8 cellular contexts compared by ENCODE assay signal in the genomic region with DNA sequence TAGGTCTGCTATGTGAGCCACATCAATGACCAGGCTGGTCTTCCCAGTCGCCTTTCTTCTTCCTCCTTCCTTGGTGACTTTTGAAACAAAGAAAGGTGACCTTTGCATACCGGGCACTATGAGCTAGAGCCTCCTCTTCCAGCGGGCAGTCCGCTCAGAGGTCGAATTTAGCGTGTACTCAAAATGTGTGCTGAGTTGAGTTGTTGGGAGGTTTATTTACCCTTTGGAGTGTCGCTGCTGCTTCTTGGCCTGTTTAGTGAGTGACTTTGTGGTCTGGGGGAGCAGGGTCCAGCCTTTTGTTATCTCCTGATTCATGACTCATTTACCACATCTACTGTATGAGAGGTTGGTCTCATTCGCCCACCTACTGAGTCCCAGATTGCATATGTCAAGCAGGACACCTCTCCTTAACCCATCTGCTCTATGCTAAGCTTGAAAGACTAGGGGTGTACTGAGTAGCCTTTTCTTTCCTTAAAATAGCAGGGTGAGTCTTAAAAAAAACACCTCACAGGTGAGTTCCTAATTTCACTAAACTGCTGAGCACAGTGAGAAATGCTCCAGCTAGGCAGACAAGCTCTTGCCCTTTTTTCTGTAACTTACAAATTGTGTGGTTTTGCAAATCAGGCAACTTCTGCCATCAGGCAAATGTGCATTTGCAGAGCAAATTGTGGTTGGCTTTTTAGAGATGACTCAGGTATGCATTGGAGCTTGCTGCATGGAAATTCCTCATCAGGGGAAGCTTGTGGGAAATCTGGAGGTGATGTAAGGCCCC.
DNase-seq lines count a peak whose midpoint lies in the region; ATAC-seq, FAIRE-seq and TF ChIP-seq lines count a peak whose summit lies in the region.

No MANE protein-coding gene starts in this region.

- H3K27ac ChIP-seq in BLaER1 treated with 17β-estradiol and CSF1 and Interleukin-3, amounts not matched to agents 10 nM and 100 nM, result no peak overlapping the region

- H4K20me1 ChIP-seq in BLaER1 treated with 17β-estradiol and CSF1 and Interleukin-3, amounts not matched to agents 10 nM and 100 nM, result peaks cover under 1 to 17% (median 13%) of the 10 kb centered on the region in 11 experiments; a peak in 15 of 22 replicates

- DNase-seq in GM19239 (ENCODE audit: insufficient read length, low spot score), result no peak
- DNase-seq in choroid plexus epithelial cell (ENCODE audit: low read depth), result peak; percentile 60
- DNase-seq in activated CD4-positive, CD25-positive, alpha-beta regulatory T cell treated with anti-CD3 and anti-CD28 coated beads, Interleukin-2, amount 50 U/mL, for 72 hours, result no peak
- no peak for DNase-seq in anterior cingulate cortex (lab: John Stamatoyannopoulos, UW)
- no peak for DNase-seq in NCI-H128 (lab: John Stamatoyannopoulos, UW; ENCODE audit: unreplicated experiment)
- no peak for DNase-seq in medulla oblongata (ENCODE audit: extremely low spot score)

- H3K4me1 ChIP-seq in BLaER1 treated with 17β-estradiol and CSF1 and Interleukin-3, amounts not matched to agents 10 nM and 100 nM, result peaks cover 12 to 32% (median 27%) of the 10 kb centered on the region in 10 experiments

- no peaks in the 10 kb centered on the region for H3K27me3 ChIP-seq in BLaER1 treated with 17β-estradiol and CSF1 and Interleukin-3, amounts not matched to agents 10 nM and 100 nM

- no peak overlapping the region for H3K9ac ChIP-seq in BLaER1 treated with 17β-estradiol and CSF1 and Interleukin-3, amounts not matched to agents 10 nM and 100 nM

- peak; percentile 28 for ATAC-seq in HG03565 (IDR thresholded peaks at IDR 0.05; ENCODE audit: unreplicated experiment)

- H3K4me3 ChIP-seq in BLaER1 treated with 17β-estradiol and CSF1 and Interleukin-3, amounts not matched to agents 10 nM and 100 nM, result no peak overlapping the region
- H3K4me3 ChIP-seq in choroid plexus epithelial cell (ENCODE audit: low read depth, low read length), result no peak overlapping the region

- peak; percentile 86 for FAIRE-seq in GM19239 (lab: Jason Lieb, UNC)

- no peak for TF ChIP-seq CTCF in choroid plexus epithelial cell (conservative IDR thresholded peaks at IDR 0.05; ENCODE audit: low read depth, low read length)

- H3K36me3 ChIP-seq in BLaER1 treated with 17β-estradiol and CSF1 and Interleukin-3, amounts not matched to agents 10 nM and 100 nM, result no peaks in the 10 kb centered on the region

- H3K9me3 ChIP-seq in BLaER1 treated with 17β-estradiol and CSF1 and Interleukin-3, amounts not matched to agents 10 nM and 100 nM (replicated peaks in 1 of 11), result no peaks in the 10 kb centered on the region

- peak overlapping the region in 10 of 11 experiments; percentile 6 to 89 (median 46); a peak in 17 of 22 replicates for H3K4me2 ChIP-seq in BLaER1 treated with 17β-estradiol and CSF1 and Interleukin-3, amounts not matched to agents 10 nM and 100 nM
